In genomic region chr3:184379375-184380209, GRCh38 we compare ENCODE assay signal across 9 cellular contexts. TPM values are rescaled to one million over a fixed set of nuclear protein-coding genes. Genes with fewer than 3 reads are reported as not detected.
DNase-seq lines count a peak whose midpoint lies in the region; ATAC-seq, FAIRE-seq and TF ChIP-seq lines count a peak whose summit lies in the region.
"Had no signal": no experiment of that assay in that cellular context is flagged by ENCODE, and none has a peak within 500 bp of the region (broad histone marks: within the 10 kb centered on the region; RNA-seq: fewer than 3 reads in every experiment).

TSS of gene CHRD (plus strand) at chr3:184380054. CDS start at chr3:184380319, 265 bp downstream.

- H3K27ac Mint-ChIP-seq in IgD-negative memory B cell = no peak within 1 kb of the TSS
- peak within 1 kb of the TSS; percentile 38 for H3K27ac Mint-ChIP-seq in stimulated activated effector memory CD8-positive, alpha-beta T cell treated with anti-CD3 and anti-CD28 coated beads, Interleukin-12 subunit alpha, Interleukin-12 subunit beta, amount 100 ng/mL, for 72 hours

- H3K4me3 ChIP-seq in K562 = peak within 1 kb of the TSS; percentile 35

- H3K4me1 ChIP-seq in K562 (replicated peaks in 1 of 2; ENCODE audit: control insufficient read depth in 2 of 2, insufficient read depth in 2 of 2, low read length in 2 of 2) = peaks cover 5 to 34% of the 10 kb centered on the region in 2 experiments; a peak in 4 of 5 replicates

- 0 out of 2 replicates have a peak within 1 kb of the TSS, but pooled peaks have one; percentile 45 for H2AFZ ChIP-seq in K562 (ENCODE audit: low read depth, low read length)

- no peaks in the 10 kb centered on the region for H3K79me2 ChIP-seq in K562 (ENCODE audit: control insufficient read depth, insufficient read depth, low read length)

- H3K9me3 Mint-ChIP-seq in IgD-negative memory B cell = no peaks in the 10 kb centered on the region
- H3K9me3 Mint-ChIP-seq in stimulated activated effector memory CD8-positive, alpha-beta T cell treated with anti-CD3 and anti-CD28 coated beads, Interleukin-12 subunit alpha, Interleukin-12 subunit beta, amount 100 ng/mL, for 72 hours = no peaks in the 10 kb centered on the region

- in situ Hi-C loops in K562 (cut with MboI) = no loop called here

- H3K36me3 ChIP-seq in K562 (ENCODE audit: control insufficient read depth, insufficient read depth, low read length) = no peaks in the 10 kb centered on the region

- H3K9ac ChIP-seq in K562 (ENCODE audit: insufficient read depth in 1 of 2, low read depth in 2 of 2, low read length in 2 of 2) = peak within 1 kb of the TSS in 1 of 2 experiments; percentile 51; a peak in 1 of 4 replicates

- H3K9me1 ChIP-seq in K562 (ENCODE audit: control insufficient read depth, insufficient read depth, low read length) = no peaks in the 10 kb centered on the region

- no peak for FAIRE-seq in K562 (lab: Jason Lieb, UNC)

- TF ChIP-seq EP300 in K562 (IDR thresholded peaks at IDR 0.05; ENCODE audit: low read length) = no peak

- H3K27me3 ChIP-seq in K562 (ENCODE audit: control insufficient read depth in 2 of 2, insufficient read depth in 2 of 2, low read length in 2 of 2) (peaks cover 18 to 36% of the 10 kb centered on the region in 2 experiments), layer of hippocampus (ENCODE audit: control insufficient read depth, insufficient read depth, low read length) (no peaks in the 10 kb centered on the region)

- 77% methylated on average over 6 of the region's 73 CpGs for WGBS in K562 (ENCODE audit: insufficient coverage, low coverage, missing lambda C conversion rate)

- POLR2A ChIA-PET in K562 (lab: Yijun Ruan, JAX) = no interaction called here

- no peak for TF ChIP-seq POLR2A in K562 (conservative IDR thresholded peaks at IDR 0.05)

- peaks cover 4% of the 10 kb centered on the region for H3K36me3 Mint-ChIP-seq in IgD-negative memory B cell
- no peaks in the 10 kb centered on the region for H3K36me3 Mint-ChIP-seq in stimulated activated effector memory CD8-positive, alpha-beta T cell treated with anti-CD3 and anti-CD28 coated beads, Interleukin-12 subunit alpha, Interleukin-12 subunit beta, amount 100 ng/mL, for 72 hours

- peaks cover 49% of the 10 kb centered on the region for H3K27me3 Mint-ChIP-seq in IgD-negative memory B cell

- H3K27ac ChIP-seq in K562 (ENCODE audit: extremely low read depth, low read depth, low read length) (no peak within 1 kb of the TSS), layer of hippocampus (ENCODE audit: low read depth, low read length) (peak within 1 kb of the TSS; percentile 38)

- H3K4me2 ChIP-seq in K562 (ENCODE audit: insufficient read depth, low read length) = no peak within 1 kb of the TSS

- peak; percentile 9; the same call in 2 of the 3 replicates for ATAC-seq in K562
- ATAC-seq in stimulated activated effector memory CD8-positive, alpha-beta T cell treated with anti-CD3 and anti-CD28 coated beads, Interleukin-12 subunit alpha, Interleukin-12 subunit beta, amount 100 ng/mL, for 72 hours = no peak
- no peak for ATAC-seq in GM19452 (IDR thresholded peaks at IDR 0.05; ENCODE audit: unreplicated experiment)

- CTCF ChIA-PET in K562 (lab: Yijun Ruan, JAX; ENCODE audit: low intra/inter-chr PET ratio) = no interaction called here

- peak within 1 kb of the TSS; percentile 39 to 91 (median 77) for H3K4me3 Mint-ChIP-seq in IgD-negative memory B cell
- H3K4me3 Mint-ChIP-seq in stimulated activated effector memory CD8-positive, alpha-beta T cell treated with anti-CD3 and anti-CD28 coated beads, Interleukin-12 subunit alpha, Interleukin-12 subunit beta, amount 100 ng/mL, for 72 hours = peak within 1 kb of the TSS; percentile 62

- DNase-seq in K562 (ENCODE audit: extremely low read depth in 1 of 4, low spot score in 3 of 4) = no peak
- DNase-seq in stimulated activated effector memory CD8-positive, alpha-beta T cell treated with anti-CD3 and anti-CD28 coated beads, Interleukin-12 subunit alpha, Interleukin-12 subunit beta, amount 100 ng/mL, for 72 hours (ENCODE audit: low spot score in 2 of 2) = no peak
- no peak for DNase-seq in DMS79 (lab: John Stamatoyannopoulos, UW)
- no peak for DNase-seq in NCI-H2107 treated with DMSO at 0.1 percent for 48 hours (lab: John Stamatoyannopoulos, UW; ENCODE audit: unreplicated experiment)
- DNase-seq in GM19238 (ENCODE audit: insufficient read length, low spot score) = no peak
- DNase-seq: GOT3 had no signal

- H4K20me1 ChIP-seq in K562 (replicated peaks; ENCODE audit: control insufficient read depth, insufficient read depth, low read length) = 0 out of 2 replicates have a peak, but pooled peaks cover 3% of the 10 kb centered on the region

- intact Hi-C loops in K562 (cut with micrococcal nuclease) = loop anchor here (10.0 kb wide), 2 partner anchors 335 to 395 kb away; partner anchors contain the start of gene MAGEF1

- no peaks in the 10 kb centered on the region for H3K9me3 ChIP-seq in K562 (replicated peaks; ENCODE audit: control insufficient read depth, insufficient read depth, low read depth, low read length)

- TF ChIP-seq CTCF in K562 (IDR thresholded peaks at IDR 0.05 in 2 of 3, conservative IDR thresholded peaks at IDR 0.05 in 1 of 3; ENCODE audit: insufficient read depth in 2 of 3, low read depth in 1 of 3, low read length in 3 of 3) = no peak

- H3K4me1 Mint-ChIP-seq in IgD-negative memory B cell = peaks cover 0 to 8% (median 3%) of the 10 kb centered on the region in 3 donors
- H3K4me1 Mint-ChIP-seq in stimulated activated effector memory CD8-positive, alpha-beta T cell treated with anti-CD3 and anti-CD28 coated beads, Interleukin-12 subunit alpha, Interleukin-12 subunit beta, amount 100 ng/mL, for 72 hours = no peaks in the 10 kb centered on the region

- no TSS peak for BruUV-seq in K562 (replicated peaks; lab: Mats Ljungman, UMichigan)

- no peak for TF ChIP-seq RAD21 in K562 (CRISPR knock-in tag; conservative IDR thresholded peaks at IDR 0.05 in 1 of 2, IDR thresholded peaks at IDR 0.05 in 1 of 2)

TF ChIP-seq in K562, 482 proteins besides CTCF, POLR2A, EP300 and RAD21:
- TF ChIP-seq TRIM28 (IDR thresholded peaks at IDR 0.05) (no peak), ZNF263 (CRISPR knock-in tag; IDR thresholded peaks at IDR 0.05; ENCODE audit: borderline replicate concordance) (peak; percentile 76), ZBTB7A (IDR thresholded peaks at IDR 0.05; ENCODE audit: borderline replicate concordance, control insufficient read depth, low read depth, low read length) (peak; percentile 26; the same call in 1 of the 2 replicates), ZNF512 (tag; IDR thresholded peaks at IDR 0.05) (no peak), PCBP1 (IDR thresholded peaks at IDR 0.05; ENCODE audit: low read depth, low read length, poor library complexity, severe bottlenecking) (peak; percentile 21)

RNA-seq across cellular contexts. Expression of gene CHRD, which starts in this region (rescaled TPM):
- polyA plus RNA-seq in IgD-negative memory B cell (not detected), K562 (2011; rRNA removed) (0.55 and 1.1 TPM in 2 replicates), K562 (2014; fragmentation: Illumina TruSeq; extraction: Trizol) (0.11 and 0.15 TPM in 2 replicates), K562 (2014; fragmentation: Nextera tagmentation; extraction: Ambion mirVana) (not detected), K562 (2014; rRNA removed) (0.53 and 1.0 TPM in 2 replicates)
- total RNA-seq in K562 (2011; cell fraction: chromatin; rRNA removed; ENCODE audit: low replicate concordance) = 9.8 and 27.8 TPM in 2 replicates
- total RNA-seq in K562 (2011; cell fraction: nucleolus; rRNA removed) = 17.6 and 22.0 TPM in 2 replicates
- 8.9 and 10.8 TPM in 2 replicates for total RNA-seq in K562 (2011; cell fraction: nucleoplasm; rRNA removed)
- total RNA-seq in K562 (2014; rRNA removed) (0.16 TPM in 1 of 2 replicates, not detected in the other), K562 (2014; rRNA removed; fragmentation: Illumina TruSeq; extraction: Trizol) (0.11 TPM in 1 of 2 replicates, not detected in the other), K562 (2015; rRNA removed; fragmentation: Illumina TruSeq; extraction: Trizol) (0.14 and 0.19 TPM in 2 replicates), K562 (2021) (0.63 and 1.3 TPM in 2 replicates)
- polyA plus RNA-seq in K562 (2011; cell fraction: cytosol; rRNA removed) = 0.16 and 1.3 TPM in 2 replicates
- 8.8 and 30.5 TPM in 2 replicates for polyA plus RNA-seq in K562 (2011; cell fraction: nucleus; rRNA removed)
- 0.20 and 0.36 TPM in 2 replicates for polyA plus RNA-seq in K562 (2012)
- 0.06 and 0.21 TPM in 2 replicates for polyA minus RNA-seq in K562 (2011; rRNA and poly(A)+ RNA removed)
- polyA minus RNA-seq in K562 (2011; cell fraction: cytosol; rRNA and poly(A)+ RNA removed) = 1.4 and 1.7 TPM in 2 replicates
- polyA minus RNA-seq in K562 (2011; cell fraction: nucleus; rRNA and poly(A)+ RNA removed) = 2.0 and 4.7 TPM in 2 replicates
